Comparison of ENCODE assay signal across 7 cellular contexts in genomic region chr1:235269990-235270389, GRCh38. TPM values are rescaled to one million over a fixed set of nuclear protein-coding genes. Genes with fewer than 3 reads are reported as not detected.
DNase-seq lines count a peak whose midpoint lies in the region; ATAC-seq and TF ChIP-seq lines count a peak whose summit lies in the region.
"Not testable (repeated sequence)": the region's sequence is repeated elsewhere in the genome, so short reads cannot be mapped to it uniquely, and the experiment has no call there.

No MANE protein-coding gene starts in this region.

- ATAC-seq in GM23338 = peak; percentile 42; the same call in 2 of the 3 replicates
- peak; percentile 56 for ATAC-seq in sciatic nerve

- H3K4me3 Mint-ChIP-seq in GM23338; activated naive CD8-positive, alpha-beta T cell: not testable (repeated sequence)
- peak overlapping the region in 1 of 5 donors; percentile 67 for H3K4me3 Mint-ChIP-seq in immature natural killer cell

- not testable (repeated sequence) for DNase-seq in GM23338 (ENCODE audit: low spot score); SK-N-MC (ENCODE audit: low read depth, low spot score); coronary artery (ENCODE audit: low spot score); immature natural killer cell; sciatic nerve (ENCODE audit: low spot score)

- H3K36me3 Mint-ChIP-seq in GM23338 (ENCODE audit: low read depth); activated naive CD8-positive, alpha-beta T cell; immature natural killer cell: not testable (repeated sequence)

- H3F3A ChIP-seq in GM23338 (replicated peaks; ENCODE audit: low read depth) = not testable (repeated sequence)

- not testable (repeated sequence) for H3K27me3 ChIP-seq in GM23338 (ENCODE audit: insufficient read depth); HUES6 (ENCODE audit: control insufficient read depth, insufficient read depth, low read length)

- H2AFZ ChIP-seq in GM23338 = not testable (repeated sequence)

- intact Hi-C loops in sciatic nerve (cut with DNase I) = not testable (repeated sequence)

- H4K20me1 ChIP-seq in GM23338 (replicated peaks; ENCODE audit: insufficient read depth) = peaks cover 59% of the 10 kb centered on the region

- not testable (repeated sequence) for H3K9me2 ChIP-seq in GM23338 (ENCODE audit: insufficient read depth)

- H3K4me3 ChIP-seq in GM23338; HUES6 (ENCODE audit: low read depth, low read length); SK-N-MC: not testable (repeated sequence)
- peak overlapping the region; percentile 15 for H3K4me3 ChIP-seq in coronary artery

- H3K9ac ChIP-seq in HUES6 (ENCODE audit: low read length) = not testable (repeated sequence)
- peak overlapping the region; percentile 48 for H3K9ac ChIP-seq in SK-N-MC (ENCODE audit: insufficient read length)

- H3K4me1 Mint-ChIP-seq in GM23338 (peaks cover 22% of the 10 kb centered on the region; the same call in 2 of the 3 replicates), immature natural killer cell (peaks cover 68 to 92% of the 10 kb centered on the region in 2 donors)
- H3K4me1 Mint-ChIP-seq in activated naive CD8-positive, alpha-beta T cell (ENCODE audit: low read depth) = peaks cover 70% of the 10 kb centered on the region

- H3K27ac Mint-ChIP-seq in GM23338 = peak overlapping the region; percentile 82; the same call in 1 of the 2 replicates
- peak overlapping the region; percentile 73 for H3K27ac Mint-ChIP-seq in activated naive CD8-positive, alpha-beta T cell
- H3K27ac Mint-ChIP-seq in immature natural killer cell = peak overlapping the region in 5 of 6 donors; percentile 33 to 80 (median 42)

- not testable (repeated sequence) for TF ChIP-seq CTCF in GM23338 (conservative IDR thresholded peaks at IDR 0.05; ENCODE audit: low read depth in 2 of 2); coronary artery (IDR thresholded peaks at IDR 0.05)

- H3K4me1 ChIP-seq in GM23338 (ENCODE audit: insufficient read depth) = peaks cover 11% of the 10 kb centered on the region; the same call in 1 of the 2 replicates
- peaks cover 13% of the 10 kb centered on the region for H3K4me1 ChIP-seq in HUES6 (ENCODE audit: control insufficient read depth, insufficient read depth, low read length)

- H3K36me3 ChIP-seq in GM23338 (ENCODE audit: insufficient read depth); HUES6 (ENCODE audit: control insufficient read depth, insufficient read depth, low read length); SK-N-MC (ENCODE audit: insufficient read depth, low read length): not testable (repeated sequence)

- peaks cover 100% of the 10 kb centered on the region for H3K79me2 ChIP-seq in GM23338 (replicated peaks; ENCODE audit: insufficient read depth)

- not testable (repeated sequence) for H3K27me3 Mint-ChIP-seq in GM23338 (ENCODE audit: insufficient read depth, low read depth, poor library complexity); activated naive CD8-positive, alpha-beta T cell; immature natural killer cell (ENCODE audit: low read depth in 3 of 3)

- H3K9me3 Mint-ChIP-seq in GM23338; activated naive CD8-positive, alpha-beta T cell (ENCODE audit: low read depth); immature natural killer cell: not testable (repeated sequence)

- H3K27ac ChIP-seq in GM23338 (ENCODE audit: low read depth) (peak overlapping the region; percentile 61; the same call in 1 of the 2 replicates), HUES6 (ENCODE audit: low read depth, low read length) (0 out of 2 replicates have a peak overlapping the region, but pooled peaks have one; percentile 21), SK-N-MC (peak overlapping the region; percentile 90; the same call in 1 of the 2 replicates)
- H3K27ac ChIP-seq in coronary artery = not testable (repeated sequence)

- H3K9me3 ChIP-seq in HUES6 (ENCODE audit: control insufficient read depth, insufficient read depth, low read depth, low read length); SK-N-MC (ENCODE audit: low read depth, low read length): not testable (repeated sequence)

- H3K4me2 ChIP-seq in GM23338 = not testable (repeated sequence)

RNA-seq across cellular contexts. Expression of gene ARID4B, which starts 58.0 kb away (rescaled TPM):
- total RNA-seq in GM23338 (2014; rRNA removed; shearing (Covaris generic)) = 25.1 and 26.2 TPM in 2 replicates
- polyA plus RNA-seq in GM23338 (2016; fragmentation: Nextera tagmentation; extraction: Ambion mirVana) (45.0 and 59.8 TPM in 2 replicates), immature natural killer cell (10 to 100 TPM; 28.3 to 77.9 (median 34.2) TPM)
- total RNA-seq in sciatic nerve = 61.3 TPM

RNA-seq across cellular contexts. Expression of gene GGPS1, which starts 58.4 kb away (rescaled TPM):
- 33.9 and 37.1 TPM in 2 replicates for total RNA-seq in GM23338 (2014; rRNA removed; shearing (Covaris generic))
- 48.0 and 56.8 TPM in 2 replicates for polyA plus RNA-seq in GM23338 (2016; fragmentation: Nextera tagmentation; extraction: Ambion mirVana)
- polyA plus RNA-seq in immature natural killer cell = 10 to 100 TPM; 38.8 to 60.1 (median 50.5) TPM
- total RNA-seq in sciatic nerve = 28.0 TPM
